7 cellular contexts compared by ENCODE assay signal in the genomic region with DNA sequence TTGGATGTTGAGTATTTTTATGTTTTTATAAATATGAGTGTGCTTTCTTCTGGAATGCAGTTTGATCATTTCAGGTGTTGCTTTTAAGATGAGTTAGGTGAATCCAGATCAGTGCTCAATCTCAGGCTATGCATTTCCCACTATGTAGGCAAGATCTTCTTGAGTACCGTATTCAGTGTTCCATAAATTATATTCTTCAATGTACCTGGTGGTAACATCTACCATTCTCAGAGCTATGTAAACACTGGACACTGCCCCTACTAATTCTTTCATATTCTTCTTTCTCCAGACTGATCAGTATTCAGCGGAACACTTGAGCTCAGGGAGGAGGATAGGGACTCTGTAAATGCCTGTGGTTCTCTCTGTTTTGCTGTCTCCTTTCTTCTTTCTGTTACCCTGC. TPM values are rescaled to one million over a fixed set of nuclear protein-coding genes. Genes with fewer than 3 reads are reported as not detected.
"Had no signal": no experiment of that assay in that cellular context is flagged by ENCODE, and none has a peak within 500 bp of the region (broad histone marks: within the 10 kb centered on the region; RNA-seq: fewer than 3 reads in every experiment).

No MANE protein-coding gene starts in this region.

- H2AFZ ChIP-seq: GM23338 had no signal

- ATAC-seq: GM23338, K562 had no signal

- H3K9me3 Mint-ChIP-seq: GM23338 had no signal

- H3K4me1 Mint-ChIP-seq: GM23338 had no signal

- H3K4me2 ChIP-seq: GM23338 had no signal

- H3K4me3 Mint-ChIP-seq: GM23338, H9 had no signal

- H3K4me3 ChIP-seq: GM23338, K562 had no signal

- H3K27ac Mint-ChIP-seq: GM23338, H9 had no signal

- DNase-seq: H9, HCEC 1CT, IMR-90, KG1 had no signal

RNA-seq across cellular contexts. Expression of gene NME8, which starts 25.5 kb away (rescaled TPM):
- total RNA-seq: HT-29, IMR-90, K562 had no signal
